In the genomic region with DNA sequence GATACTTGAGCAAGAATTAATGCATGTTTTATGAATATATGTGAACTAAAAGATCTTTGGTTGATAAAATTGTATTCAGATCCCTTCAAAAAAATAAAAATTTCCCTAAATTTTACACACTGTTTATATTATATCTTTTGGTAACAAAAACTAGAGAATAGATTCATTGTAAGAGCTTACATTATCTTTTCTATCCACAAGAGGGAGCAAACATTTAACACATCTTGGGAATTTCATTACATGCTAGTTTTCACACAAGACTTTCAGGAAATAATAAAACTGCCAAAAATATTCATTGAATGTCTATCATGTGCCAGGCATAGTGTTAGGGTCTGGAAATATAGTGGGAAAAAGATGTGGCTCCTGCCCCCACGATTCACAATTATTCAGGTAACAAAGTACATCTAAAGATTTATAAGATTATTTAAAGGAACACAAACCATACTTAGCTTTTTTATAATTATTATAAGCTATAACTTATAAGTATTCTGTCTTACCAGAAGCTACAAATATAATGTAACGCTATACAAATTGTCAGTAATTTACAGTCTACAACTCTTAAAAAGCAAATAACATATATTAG, we compare ENCODE assay signal across 8 cellular contexts. TPM values are rescaled to one million over a fixed set of nuclear protein-coding genes. Genes with fewer than 3 reads are reported as not detected.
DNase-seq lines count a peak whose midpoint lies in the region; ATAC-seq and TF ChIP-seq lines count a peak whose summit lies in the region.

No MANE protein-coding gene starts in this region.

- H3K27ac ChIP-seq in IMR-90 (ENCODE audit: insufficient read depth, low read length), result no peak overlapping the region
- no peak overlapping the region for H3K27ac ChIP-seq in testis

- H3K79me1 ChIP-seq in IMR-90 (ENCODE audit: low read depth in 1 of 2, low read length in 2 of 2), result peaks cover 5 to 26% of the 10 kb centered on the region in 2 experiments

- in situ Hi-C loops in IMR-90 (cut with MboI; ENCODE audit: low sequenced_read_pairs), result loop anchor here (10.0 kb wide), 2 partner anchors 265 to 365 kb away; no protein-coding TSS in a partner anchor

- CTCF ChIA-PET in IMR-90 (lab: Yijun Ruan, JAX), result interaction anchor here (0.6 to 1.6 kb wide), 9 partner anchors 10 to 546 kb away, joined by 3 to 9 read pairs (median 3); no protein-coding TSS in a partner anchor

- no peak overlapping the region for H3K14ac ChIP-seq in IMR-90 (replicated peaks; ENCODE audit: low read depth, low read length)

- no peak overlapping the region for H3K9ac ChIP-seq in IMR-90 (ENCODE audit: low read depth, low read length)

- intact Hi-C loops in IMR-90 (cut with micrococcal nuclease) (loop anchor here (1.0 to 5.0 kb wide), 4 partner anchors 116 to 368 kb away; no protein-coding TSS in a partner anchor), testis (cut with DNase I; ENCODE audit: low total_unique reads) (no loop called here)

- no peak overlapping the region for H3K4ac ChIP-seq in IMR-90 (ENCODE audit: low read depth, low read length)

- no peaks in the 10 kb centered on the region; the same call in 1 of the 2 replicates for H3K9me1 ChIP-seq in IMR-90 (ENCODE audit: insufficient read depth, low read length)

- no peak overlapping the region for H3K56ac ChIP-seq in IMR-90 (ENCODE audit: extremely low read depth, insufficient read depth, low read length)

- H4K91ac ChIP-seq in IMR-90 (ENCODE audit: insufficient read depth, low read depth, low read length), result no peak overlapping the region

- no peak overlapping the region for H3K18ac ChIP-seq in IMR-90 (ENCODE audit: low read depth, low read length)

- H2BK5ac ChIP-seq in IMR-90 (ENCODE audit: low read depth, low read length, poor library complexity, severe bottlenecking), result no peak overlapping the region

- H3K4me3 ChIP-seq in IMR-90 (ENCODE audit: insufficient read depth, low read depth, low read length) (no peak overlapping the region), testis (no peak overlapping the region)

- H2BK20ac ChIP-seq in IMR-90 (ENCODE audit: low read depth, low read length), result no peak overlapping the region

- H2BK120ac ChIP-seq in IMR-90 (ENCODE audit: low read depth, low read length), result no peak overlapping the region

- BruUV-seq in IMR-90 (replicated peaks; lab: Mats Ljungman, UMichigan), result no TSS peak

- no peak overlapping the region for H3K23ac ChIP-seq in IMR-90 (ENCODE audit: low read depth, low read length)

- H4K20me1 ChIP-seq in IMR-90 (ENCODE audit: insufficient read depth, low read length), result no peaks in the 10 kb centered on the region; the same call in 1 of the 2 replicates

- POLR2A ChIA-PET in IMR-90 (lab: Charles Lee; ENCODE audit: unreplicated experiment), result no interaction called here

- H2AK9ac ChIP-seq in IMR-90 (replicated peaks; ENCODE audit: low read depth, low read length, poor library complexity), result no peak overlapping the region

- peaks cover 2% of the 10 kb centered on the region; the same call in 1 of the 2 replicates for H3K4me1 ChIP-seq in IMR-90 (ENCODE audit: control insufficient read depth, insufficient read depth, low read length)
- no peaks in the 10 kb centered on the region for H3K4me1 ChIP-seq in testis

- DNase-seq in COLO829 (ENCODE audit: low spot score) (peak; percentile 34), IMR-90 (peak; percentile 59), glomerular visceral epithelial cell (ENCODE audit: extremely low spot score) (peak; percentile 19), testis (no peak), occipital lobe (lab: John Stamatoyannopoulos, UW) (no peak)

- no peaks in the 10 kb centered on the region for H3K9me3 ChIP-seq in IMR-90 (ENCODE audit: control insufficient read depth, insufficient read depth, low read length)
- no peaks in the 10 kb centered on the region for H3K9me3 ChIP-seq in testis

- no peak overlapping the region for H2BK15ac ChIP-seq in IMR-90 (ENCODE audit: low read depth, low read length)

- H3K36me3 ChIP-seq in IMR-90 (ENCODE audit: control insufficient read depth, insufficient read depth, low read length) (no peaks in the 10 kb centered on the region), testis (ENCODE audit: low read depth, missing control alignments) (no peaks in the 10 kb centered on the region)

- H3K27me3 ChIP-seq in IMR-90 (ENCODE audit: control insufficient read depth, insufficient read depth, low read length) (no peaks in the 10 kb centered on the region), testis (no peaks in the 10 kb centered on the region)

- no peak overlapping the region for H3K4me2 ChIP-seq in IMR-90 (ENCODE audit: low read depth, low read length)

- no CpG with 5 or more reads among the region's 2 CpGs for WGBS in IMR-90 (ENCODE audit: extremely low coverage in 2 of 2, insufficient read length in 1 of 2), 2 experiments
- WGBS in testis, 2 donors, result 50 to 60% methylated on average over 2 of the region's 2 CpGs

- H2AFZ ChIP-seq in IMR-90 (replicated peaks; ENCODE audit: low read length, poor library complexity), result no peak overlapping the region

- H4K8ac ChIP-seq in IMR-90 (ENCODE audit: low read depth in 2 of 2, low read length in 2 of 2), result no peak overlapping the region

- H2AK5ac ChIP-seq in IMR-90 (ENCODE audit: low read depth, low read length), result no peak overlapping the region

- ATAC-seq in IMR-90 (ENCODE audit: low read depth) (peak; percentile 54; the same call in 1 of the 2 replicates), SK-N-SH treated with all-trans-retinoic acid at 6 μM for 48 hours (peak; percentile 55; the same call in 1 of the 3 replicates), GM18909 (IDR thresholded peaks at IDR 0.05; ENCODE audit: poor library complexity, unreplicated experiment) (no peak), GM19328 (IDR thresholded peaks at IDR 0.05; ENCODE audit: unreplicated experiment) (no peak)

- peak; percentile 61 for TF ChIP-seq CTCF in IMR-90 (conservative IDR thresholded peaks at IDR 0.05; ENCODE audit: low read depth, low read length)
- peak; percentile 5 to 53 (median 13) for TF ChIP-seq CTCF in testis (IDR thresholded peaks at IDR 0.05)

- H4K5ac ChIP-seq in IMR-90 (ENCODE audit: low read depth, low read length), result no peak overlapping the region

- dilution Hi-C loops in IMR-90 (cut with HindIII; ENCODE audit: low sequenced_read_pairs, unreplicated experiment), result no loop called here

- TF ChIP-seq RAD21 in IMR-90 (IDR thresholded peaks at IDR 0.05; ENCODE audit: low read length), result peak; percentile 52

- no peak for TF ChIP-seq POLR2A in IMR-90 (IDR thresholded peaks at IDR 0.05; ENCODE audit: low read depth, low read length)
- no peak for TF ChIP-seq POLR2A in testis (IDR thresholded peaks at IDR 0.05)

TF ChIP-seq in IMR-90, 13 proteins besides CTCF, POLR2A, EP300 and RAD21:
- TF ChIP-seq BHLHE40 (IDR thresholded peaks at IDR 0.05; ENCODE audit: low read depth, low read length), result no peak
- TF ChIP-seq MAZ (IDR thresholded peaks at IDR 0.05; ENCODE audit: borderline replicate concordance, low read depth, low read length), result no peak
- TF ChIP-seq, protein P1, sequence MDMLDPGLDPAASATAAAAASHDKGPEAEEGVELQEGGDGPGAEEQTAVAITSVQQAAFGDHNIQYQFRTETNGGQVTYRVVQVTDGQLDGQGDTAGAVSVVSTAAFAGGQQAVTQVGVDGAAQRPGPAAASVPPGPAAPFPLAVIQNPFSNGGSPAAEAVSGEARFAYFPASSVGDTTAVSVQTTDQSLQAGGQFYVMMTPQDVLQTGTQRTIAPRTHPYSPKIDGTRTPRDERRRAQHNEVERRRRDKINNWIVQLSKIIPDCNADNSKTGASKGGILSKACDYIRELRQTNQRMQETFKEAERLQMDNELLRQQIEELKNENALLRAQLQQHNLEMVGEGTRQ (IDR thresholded peaks at IDR 0.05; ENCODE audit: low read depth, low read length), result no peak
- peak; percentile 67 for TF ChIP-seq SMC3 (IDR thresholded peaks at IDR 0.05; ENCODE audit: low read depth, low read length)

TF ChIP-seq in SK-N-SH treated with all-trans-retinoic acid at 6 μM for 48 hours, 23 proteins besides CTCF, POLR2A, EP300 and RAD21 (continues in another document):
- TF ChIP-seq CREB5 (CRISPR knock-in tag; IDR thresholded peaks at IDR 0.05; ENCODE audit: low read depth), result no peak
- no peak for TF ChIP-seq ISL1 (CRISPR knock-in tag; IDR thresholded peaks at IDR 0.05)
- TF ChIP-seq ZNF8 (CRISPR knock-in tag; IDR thresholded peaks at IDR 0.05), result no peak
- TF ChIP-seq BACH2 (CRISPR knock-in tag; IDR thresholded peaks at IDR 0.05; ENCODE audit: borderline replicate concordance), result no peak

RNA-seq across cellular contexts. Expression of gene FAF1, which starts 30.6 kb away (rescaled TPM):
- total RNA-seq in IMR-90 (2012; rRNA removed), result 72.9 and 78.0 TPM in 2 replicates
- polyA plus RNA-seq in IMR-90 (2012; rRNA removed), result 15.4 and 18.8 TPM in 2 replicates
- 1.5 and 12.3 TPM in 2 replicates for polyA plus RNA-seq in IMR-90 (2012; cell fraction: cytosol; rRNA removed)
- 0.66 and 6.9 TPM in 2 replicates for polyA plus RNA-seq in IMR-90 (2012; cell fraction: nucleus; rRNA removed; ENCODE audit: low replicate concordance)
- total RNA-seq in testis, result 10 to 100 TPM; 46.5 to 61.6 TPM
- polyA plus RNA-seq in testis (ENCODE audit: insufficient read depth, low read depth, low replicate concordance), result 236 TPM
- total RNA-seq in occipital lobe, result 40.4 TPM

RNA-seq across cellular contexts. Expression of gene CDKN2C, which starts 40.6 kb away (rescaled TPM):
- total RNA-seq in IMR-90 (2012; rRNA removed) (14.3 and 18.9 TPM in 2 replicates), testis (1 to 10 TPM; 7.4 to 9.5 TPM), occipital lobe (7.8 TPM)
- polyA plus RNA-seq in IMR-90 (2012; rRNA removed) (13.5 and 15.5 TPM in 2 replicates), testis (ENCODE audit: insufficient read depth, low read depth, low replicate concordance) (8.8 TPM)
- polyA plus RNA-seq in IMR-90 (2012; cell fraction: cytosol; rRNA removed), result 7.1 and 10.0 TPM in 2 replicates
- polyA plus RNA-seq in IMR-90 (2012; cell fraction: nucleus; rRNA removed; ENCODE audit: low replicate concordance), result 3.0 and 4.7 TPM in 2 replicates

Comparison
In these comparisons a context has a peak if more than half of its experiments do, and no peak if none do; other contexts are left out.
1. DNase-seq: peak in COLO829 (single experiment), IMR-90 (single experiment) and glomerular visceral epithelial cell (single experiment); none in testis (single experiment) and occipital lobe (single experiment).
2. ATAC-seq: peak in IMR-90 (single experiment) and SK-N-SH treated with all-trans-retinoic acid at 6 μM for 48 hours (single experiment); none in GM18909 (single experiment) and GM19328 (single experiment).